9 cellular contexts compared by ENCODE assay signal in the genomic region with DNA sequence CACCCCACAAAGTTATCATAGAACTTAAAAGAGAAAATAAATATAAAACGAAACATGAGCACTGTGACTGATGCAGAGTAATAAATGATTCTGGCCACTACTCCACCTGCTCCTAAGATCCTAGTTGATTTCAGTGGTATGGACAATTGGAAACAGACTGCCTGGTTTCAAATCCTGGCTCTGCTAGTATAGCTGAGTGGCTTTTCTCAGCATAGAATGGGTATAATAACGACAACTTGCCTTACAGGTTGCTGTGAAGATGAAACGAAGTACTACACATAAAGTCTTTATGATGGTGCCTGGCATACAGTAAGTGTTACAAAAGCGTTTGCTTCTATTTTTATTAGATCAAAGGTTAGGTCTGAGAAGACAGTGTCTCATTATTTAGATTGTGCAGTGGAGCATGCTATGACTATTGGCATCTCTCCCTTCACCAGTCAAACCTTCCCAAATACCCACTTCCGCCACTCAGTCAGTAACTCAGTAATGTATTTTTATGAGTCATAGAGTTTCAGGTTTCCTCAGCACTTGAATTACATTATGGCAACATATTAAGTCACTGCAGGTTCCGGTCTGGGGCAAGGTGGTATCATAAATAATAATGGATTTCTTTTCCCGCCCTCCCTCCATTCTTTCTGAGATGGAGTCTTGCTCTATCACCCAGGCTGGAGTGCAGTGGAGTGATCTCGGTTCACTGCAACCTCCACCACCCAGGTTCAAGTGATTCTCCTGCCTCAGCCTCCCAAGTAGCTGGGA. TPM values are rescaled to one million over a fixed set of nuclear protein-coding genes. Genes with fewer than 3 reads are reported as not detected.
DNase-seq lines count a peak whose midpoint lies in the region; ATAC-seq and TF ChIP-seq lines count a peak whose summit lies in the region.
"Had no signal": no experiment of that assay in that cellular context is flagged by ENCODE, and none has a peak within 500 bp of the region (broad histone marks: within the 10 kb centered on the region; RNA-seq: fewer than 3 reads in every experiment).

No MANE protein-coding gene starts in this region.

- no peak overlapping the region for H3K27ac ChIP-seq in ovary

- WGBS in ovary, 3 donors = 88 to 94% (median 89%) methylated on average over 8 of the region's 8 CpGs

- peaks cover 3% of the 10 kb centered on the region for H3K4me1 ChIP-seq in ovary (ENCODE audit: insufficient read depth)

- peak overlapping the region; percentile 13 for H3K4me3 Mint-ChIP-seq in Calu3 (ENCODE audit: low read depth, unreplicated experiment)

- peaks cover 64% of the 10 kb centered on the region for H3K4me1 Mint-ChIP-seq in Calu3 (ENCODE audit: low read depth, unreplicated experiment)

- CTCF ChIA-PET in Calu3 (lab: Charles Lee) = interaction anchor here (0.7 to 1.1 kb wide), 3 partner anchors 14 to 227 kb away, joined by 3 to 4 read pairs (median 4); no protein-coding TSS in a partner anchor

- no peaks in the 10 kb centered on the region for H3K27me3 ChIP-seq in ovary

- no peaks in the 10 kb centered on the region for H3K9me3 ChIP-seq in ovary

- TF ChIP-seq CTCF in Calu3 (IDR thresholded peaks at IDR 0.05; ENCODE audit: unreplicated experiment) (no peak), ovary (IDR thresholded peaks at IDR 0.05) (no peak)

- DNase-seq in Calu3 (peak; percentile 73), NCI-H526 treated with DMSO at 0.1 percent for 48 hours (lab: John Stamatoyannopoulos, UW) (peak; percentile 76), amniotic epithelial cell (ENCODE audit: low read depth) (peak; percentile 86), renal cortical epithelial cell (ENCODE audit: low read depth) (peak; percentile 98), KG1 (lab: John Stamatoyannopoulos, UW) (no peak), ovary (no peak)

- no peak overlapping the region for H3K4me3 ChIP-seq in ovary
- H3K4me3 ChIP-seq: skin epidermis had no signal

- peaks cover 3% of the 10 kb centered on the region for H3K36me3 ChIP-seq in ovary

- H3K36me3 Mint-ChIP-seq in Calu3 (ENCODE audit: insufficient read depth, unreplicated experiment) = peaks cover 74% of the 10 kb centered on the region

- TF ChIP-seq EP300 in ovary (IDR thresholded peaks at IDR 0.05) = no peak

- intact Hi-C loops in Calu3 (cut with micrococcal nuclease; ENCODE audit: unreplicated experiment) (loop anchor here (1.0 kb wide), 1 partner anchor 14 kb away; no protein-coding TSS in a partner anchor), ovary (cut with DNase I) (no loop called here)

- no peaks in the 10 kb centered on the region for H3K27me3 Mint-ChIP-seq in Calu3 (ENCODE audit: unreplicated experiment)

- no TSS peak for BruUV-seq in Calu3 (replicated peaks; lab: Mats Ljungman, UMichigan)

- TF ChIP-seq POLR2A in ovary (IDR thresholded peaks at IDR 0.05) = no peak

- peak; percentile 94 for ATAC-seq in GM19372 (IDR thresholded peaks at IDR 0.05; ENCODE audit: low read depth, unreplicated experiment)
- ATAC-seq in HG03354 (IDR thresholded peaks at IDR 0.05; ENCODE audit: poor library complexity, severe bottlenecking, unreplicated experiment) = peak; percentile 99

- H3K27ac Mint-ChIP-seq in Calu3 (ENCODE audit: unreplicated experiment) = peak overlapping the region; percentile 84

- H3K9me3 Mint-ChIP-seq in Calu3 (ENCODE audit: low read depth, unreplicated experiment) = no peaks in the 10 kb centered on the region

RNA-seq across cellular contexts. Expression of a gene that starts 29.7 kb away (rescaled TPM):
- 43.9 and 50.3 TPM in 2 replicates for total RNA-seq in Calu3 (2022)
- 27.3 and 55.8 TPM in 2 replicates for total RNA-seq in renal cortical epithelial cell
- 10 to 100 TPM; 29.3 to 41.4 (median 38.2) TPM for total RNA-seq in ovary
- 10 to 100 TPM; 20.2 to 42.2 TPM for polyA plus RNA-seq in ovary

Comparison
In these comparisons a context has a peak if more than half of its experiments do, and no peak if none do; other contexts are left out.
1. DNase-seq: peak in Calu3 (single experiment), NCI-H526 treated with DMSO at 0.1 percent for 48 hours (single experiment), amniotic epithelial cell (single experiment) and renal cortical epithelial cell (single experiment); none in KG1 (single experiment) and ovary (0 of 5).